18 cellular contexts compared by ENCODE assay signal in the genomic region with DNA sequence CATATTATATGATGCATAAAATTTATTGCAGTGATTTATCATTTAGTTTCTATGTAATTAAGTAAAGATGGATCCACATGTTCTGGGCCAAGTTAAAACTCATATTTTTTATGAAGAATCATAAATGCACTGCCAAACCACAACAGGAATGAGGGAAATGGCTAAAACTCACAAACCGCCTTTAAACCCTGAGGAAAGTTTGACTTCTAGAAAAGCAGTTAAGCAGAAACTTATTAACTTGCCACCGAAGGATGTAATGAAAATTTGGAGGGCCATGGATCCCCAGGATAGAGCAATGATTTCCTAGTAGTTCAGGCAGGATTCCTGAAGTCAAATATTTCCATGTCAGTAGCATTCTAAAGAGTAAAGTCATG.
DNase-seq lines count a peak whose midpoint lies in the region; ATAC-seq, FAIRE-seq and TF ChIP-seq lines count a peak whose summit lies in the region.
"Had no signal": no experiment of that assay in that cellular context is flagged by ENCODE, and none has a peak within 500 bp of the region (broad histone marks: within the 10 kb centered on the region; RNA-seq: fewer than 3 reads in every experiment).

No MANE protein-coding gene starts in this region.

- H3K4me3 Mint-ChIP-seq in nephron (peak overlapping the region in 1 of 3 experiments; percentile 37), CD14-positive monocyte (no peak overlapping the region)
- H3K4me3 Mint-ChIP-seq: activated CD4-positive, alpha-beta memory T cell treated with anti-CD3 and anti-CD28 coated beads, Interleukin-2, amount 10 ng/mL, durations not matched to agents 7 days and 5 days; activated naive CD8-positive, alpha-beta T cell treated with anti-CD3 and anti-CD28 coated beads, Interleukin-2, amount 50 U/mL, for 24 hours; activated T-helper 1 cell treated with anti-CD3 and anti-CD28 coated beads, Interleukin-12 subunit alpha, Interleukin-12 subunit beta, Interleukin-2, Interleukin-4 antibody, amounts not matched to agents 30 ng/mL and 10 ng/mL and 1 ng/mL, durations not matched to agents 14 hours and 24 hours and 36 hours had no signal

- ATAC-seq in HG03439 (IDR thresholded peaks at IDR 0.05; ENCODE audit: unreplicated experiment) = no peak
- no peak for ATAC-seq in HG03571 (IDR thresholded peaks at IDR 0.05; ENCODE audit: unreplicated experiment)
- ATAC-seq: activated naive CD8-positive, alpha-beta T cell treated with anti-CD3 and anti-CD28 coated beads, Interleukin-2, amount 50 U/mL, for 24 hours; right lobe of liver had no signal

- POLR2A ChIA-PET in endothelial cell of umbilical vein (lab: Charles Lee) = no interaction called here

- no peak for FAIRE-seq in endothelial cell of umbilical vein (lab: Jason Lieb, UNC)
- FAIRE-seq: D721Med, GM18507, GM19239 had no signal

- no TSS peak for BruUV-seq in endothelial cell of umbilical vein (replicated peaks; lab: Mats Ljungman, UMichigan)

- intact Hi-C loops in endothelial cell of umbilical vein (cut with micrococcal nuclease) = loop anchor here (1.0 to 10.0 kb wide), 5 partner anchors 20 to 1061 kb away; no protein-coding TSS in a partner anchor
- intact Hi-C loops in CD14-positive monocyte (cut with micrococcal nuclease) = no loop called here

- no peaks in the 10 kb centered on the region for H3K9me3 Mint-ChIP-seq in nephron
- H3K9me3 Mint-ChIP-seq in CD14-positive monocyte = peaks cover 0 to 2% (median 0%) of the 10 kb centered on the region in 7 donors
- H3K9me3 Mint-ChIP-seq: activated CD4-positive, alpha-beta memory T cell treated with anti-CD3 and anti-CD28 coated beads, Interleukin-2, amount 10 ng/mL, durations not matched to agents 7 days and 5 days; activated naive CD8-positive, alpha-beta T cell treated with anti-CD3 and anti-CD28 coated beads, Interleukin-2, amount 50 U/mL, for 24 hours; activated T-helper 1 cell treated with anti-CD3 and anti-CD28 coated beads, Interleukin-12 subunit alpha, Interleukin-12 subunit beta, Interleukin-2, Interleukin-4 antibody, amounts not matched to agents 30 ng/mL and 10 ng/mL and 1 ng/mL, durations not matched to agents 14 hours and 24 hours and 36 hours had no signal

- H3K4me2 ChIP-seq in endothelial cell of umbilical vein (ENCODE audit: insufficient read depth, low read length) = peak overlapping the region; percentile 38

- H4K20me1 ChIP-seq in endothelial cell of umbilical vein (replicated peaks; ENCODE audit: control insufficient read depth, extremely low read depth, insufficient read depth, low read length) = no peaks in the 10 kb centered on the region

- CTCF ChIA-PET in endothelial cell of umbilical vein (lab: Charles Lee) = interaction anchor here (1.2 to 1.5 kb wide), 5 partner anchors 12 to 540 kb away, joined by 3 to 7 read pairs (median 3); no protein-coding TSS in a partner anchor

- no peaks in the 10 kb centered on the region for H3K9me1 ChIP-seq in endothelial cell of umbilical vein (replicated peaks; ENCODE audit: control insufficient read depth, extremely low read depth, insufficient read depth, low read length)

- H3K79me2 ChIP-seq in endothelial cell of umbilical vein (ENCODE audit: control insufficient read depth, insufficient read depth, low read length) = no peaks in the 10 kb centered on the region

- H3K36me3 Mint-ChIP-seq in nephron (ENCODE audit: low read depth) (no peaks in the 10 kb centered on the region), CD14-positive monocyte (no peaks in the 10 kb centered on the region)

- H3K27me3 Mint-ChIP-seq in nephron (ENCODE audit: low read depth) = no peaks in the 10 kb centered on the region
- peaks cover 1 to 3% (median 2%) of the 10 kb centered on the region in 3 donors for H3K27me3 Mint-ChIP-seq in CD14-positive monocyte (ENCODE audit: low read depth in 3 of 3)
- H3K27me3 Mint-ChIP-seq: activated naive CD8-positive, alpha-beta T cell treated with anti-CD3 and anti-CD28 coated beads, Interleukin-2, amount 50 U/mL, for 24 hours had no signal

- peak; percentile 88 for DNase-seq in EH (ENCODE audit: low read depth)
- peak; percentile 37 for DNase-seq in RPMI7951 (ENCODE audit: low read depth)
- no peak for DNase-seq in endothelial cell of umbilical vein (ENCODE audit: low read depth, low spot score)
- no peak for DNase-seq in CD14-positive monocyte (ENCODE audit: low spot score)
- no peak for DNase-seq in stimulated activated CD4-positive, alpha-beta T cell treated with anti-CD3 and anti-CD28 coated beads, Interleukin-2, amount 100 ng/mL, for 48 hours
- DNase-seq: activated CD4-positive, alpha-beta memory T cell treated with anti-CD3 and anti-CD28 coated beads, Interleukin-2, amount 10 ng/mL, durations not matched to agents 7 days and 5 days; activated naive CD8-positive, alpha-beta T cell treated with anti-CD3 and anti-CD28 coated beads, Interleukin-2, amount 50 U/mL, for 24 hours; KBM-7; nucleus accumbens; right lobe of liver had no signal

- H2AFZ ChIP-seq in endothelial cell of umbilical vein (ENCODE audit: low read depth, low read length) = peak overlapping the region; percentile 75

- H3K9ac ChIP-seq in endothelial cell of umbilical vein (replicated peaks; ENCODE audit: extremely low read depth, insufficient read depth, low read length) = peak overlapping the region; percentile 56

- peaks cover 30% of the 10 kb centered on the region for H3K4me1 ChIP-seq in endothelial cell of umbilical vein (ENCODE audit: control insufficient read depth, extremely low read depth, insufficient read depth, low read length)
- H3K4me1 ChIP-seq: right lobe of liver had no signal

- no peak for TF ChIP-seq POLR2A in endothelial cell of umbilical vein (IDR thresholded peaks at IDR 0.05; ENCODE audit: low read depth, low read length)

- H3K36me3 ChIP-seq in endothelial cell of umbilical vein (ENCODE audit: control insufficient read depth in 2 of 2, extremely low read depth in 1 of 2, insufficient read depth in 2 of 2, low read length in 2 of 2) = no peaks in the 10 kb centered on the region
- H3K36me3 ChIP-seq: right lobe of liver had no signal

- peak overlapping the region; percentile 88 to 96 (median 96) for H3K27ac Mint-ChIP-seq in nephron
- no peak overlapping the region for H3K27ac Mint-ChIP-seq in CD14-positive monocyte
- H3K27ac Mint-ChIP-seq: activated CD4-positive, alpha-beta memory T cell treated with anti-CD3 and anti-CD28 coated beads, Interleukin-2, amount 10 ng/mL, durations not matched to agents 7 days and 5 days; activated naive CD8-positive, alpha-beta T cell treated with anti-CD3 and anti-CD28 coated beads, Interleukin-2, amount 50 U/mL, for 24 hours; activated T-helper 1 cell treated with anti-CD3 and anti-CD28 coated beads, Interleukin-12 subunit alpha, Interleukin-12 subunit beta, Interleukin-2, Interleukin-4 antibody, amounts not matched to agents 30 ng/mL and 10 ng/mL and 1 ng/mL, durations not matched to agents 14 hours and 24 hours and 36 hours had no signal

- dilution Hi-C loops in endothelial cell of umbilical vein (cut with MboI; ENCODE audit: extremely low pct_ligation_motif_present, low sequenced_read_pairs) = no loop called here

- no peaks in the 10 kb centered on the region for H3K9me3 ChIP-seq in endothelial cell of umbilical vein (replicated peaks; ENCODE audit: control insufficient read depth, insufficient read depth, low read length)
- H3K9me3 ChIP-seq: right lobe of liver had no signal

- H3K27me3 ChIP-seq in endothelial cell of umbilical vein (ENCODE audit: control insufficient read depth in 2 of 2, insufficient read depth in 2 of 2, low read length in 2 of 2) = no peaks in the 10 kb centered on the region
- H3K27me3 ChIP-seq: right lobe of liver had no signal

- H3K4me1 Mint-ChIP-seq in nephron = peaks cover 18% of the 10 kb centered on the region
- H3K4me1 Mint-ChIP-seq in CD14-positive monocyte = no peaks in the 10 kb centered on the region
- H3K4me1 Mint-ChIP-seq: activated CD4-positive, alpha-beta memory T cell treated with anti-CD3 and anti-CD28 coated beads, Interleukin-2, amount 10 ng/mL, durations not matched to agents 7 days and 5 days had no signal

- TF ChIP-seq CTCF in endothelial cell of umbilical vein (IDR thresholded peaks at IDR 0.05; ENCODE audit: extremely low read depth in 1 of 2, insufficient read depth in 1 of 2, low read depth in 1 of 2, low read length in 2 of 2) = no peak
- TF ChIP-seq CTCF in nephron (IDR thresholded peaks at IDR 0.05; ENCODE audit: unreplicated experiment in 3 of 3) = no peak
- TF ChIP-seq CTCF in CD14-positive monocyte (IDR thresholded peaks at IDR 0.05) = no peak

- no peak overlapping the region for H3K4me3 ChIP-seq in endothelial cell of umbilical vein (replicated peaks in 1 of 3; ENCODE audit: insufficient read depth in 1 of 3, low read depth in 1 of 3, low read length in 3 of 3)
- H3K4me3 ChIP-seq: right lobe of liver had no signal

- H3K27ac ChIP-seq in endothelial cell of umbilical vein (ENCODE audit: insufficient read depth, low read depth, low read length) = peak overlapping the region; percentile 83
- H3K27ac ChIP-seq: HL-60, right lobe of liver had no signal

TF ChIP-seq in endothelial cell of umbilical vein, 7 proteins besides CTCF, POLR2A, EP300 and RAD21:
- TF ChIP-seq MYC (IDR thresholded peaks at IDR 0.05; ENCODE audit: low read depth, low read length) (no peak), JUN (IDR thresholded peaks at IDR 0.05; ENCODE audit: borderline replicate concordance, insufficient read depth, insufficient read length, low read depth) (no peak), FOS (IDR thresholded peaks at IDR 0.05; ENCODE audit: borderline replicate concordance, insufficient read depth, low read length) (no peak), EZH2 (IDR thresholded peaks at IDR 0.05; ENCODE audit: borderline replicate concordance, low read depth, low read length, severe bottlenecking) (no peak), GATA2 (IDR thresholded peaks at IDR 0.05; ENCODE audit: insufficient read depth, insufficient read length, low read depth, low read length) (no peak), POLR2AphosphoS5 (IDR thresholded peaks at IDR 0.05; ENCODE audit: insufficient read depth, low read depth, low read length) (no peak)
- TF ChIP-seq, protein P1, sequence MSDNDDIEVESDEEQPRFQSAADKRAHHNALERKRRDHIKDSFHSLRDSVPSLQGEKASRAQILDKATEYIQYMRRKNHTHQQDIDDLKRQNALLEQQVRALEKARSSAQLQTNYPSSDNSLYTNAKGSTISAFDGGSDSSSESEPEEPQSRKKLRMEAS (IDR thresholded peaks at IDR 0.05; ENCODE audit: insufficient read depth, insufficient read length) = no peak

Comparison
In these comparisons a context has a peak if more than half of its experiments do, and no peak if none do; other contexts are left out.
1. DNase-seq: peak in EH (single experiment) and RPMI7951 (single experiment); none in endothelial cell of umbilical vein (single experiment), CD14-positive monocyte (single experiment) and stimulated activated CD4-positive, alpha-beta T cell treated with anti-CD3 and anti-CD28 coated beads, Interleukin-2, amount 100 ng/mL, for 48 hours (0 of 2).
2. H3K27ac Mint-ChIP-seq: peak in nephron (3 of 3); none in CD14-positive monocyte (0 of 7).